In genomic region chr2:70448041-70448440, GRCh38 we compare ENCODE assay signal across 21 cellular contexts.
"Had no signal": no experiment of that assay in that cellular context is flagged by ENCODE, and none has a peak within 500 bp of the region (broad histone marks: within the 10 kb centered on the region; RNA-seq: fewer than 3 reads in every experiment).

No MANE protein-coding gene starts in this region.

- H3K36me3 ChIP-seq: adrenal gland, WERI-Rb-1 had no signal

- DNase-seq: activated B cell treated with CpG ODN at 0.5 μM for 24 hours; activated CD4-positive, alpha-beta memory T cell treated with anti-CD3 and anti-CD28 coated beads for 36 hours; activated effector memory CD4-positive, alpha-beta T cell treated with anti-CD3 and anti-CD28 coated beads, Interleukin-2, amount 50 U/mL, for 16 hours; activated naive CD4-positive, alpha-beta T cell treated with anti-CD3 and anti-CD28 coated beads for 36 hours; activated naive CD8-positive, alpha-beta T cell treated with anti-CD3 and anti-CD28 coated beads for 36 hours; activated naive CD8-positive, alpha-beta T cell treated with anti-CD3 and anti-CD28 coated beads, Interleukin-2, amount 50 U/mL, for 24 hours; adrenal gland; amygdala; aorta; body of pancreas; caudate nucleus; cortex of kidney; dermis blood vessel endothelial cell; effector memory CD4-positive, alpha-beta T cell; endodermal cell; foreskin fibroblast; T-helper 1 cell; T-helper 17 cell; T1000; WERI-Rb-1 had no signal

- H3K4me3 ChIP-seq: adrenal gland, body of pancreas had no signal

- ATAC-seq: activated CD4-positive, CD25-positive, alpha-beta regulatory T cell treated with anti-CD3 and anti-CD28 coated beads, Interleukin-2, amount 50 U/mL, for 24 hours; activated naive CD8-positive, alpha-beta T cell treated with anti-CD3 and anti-CD28 coated beads, Interleukin-2, amount 50 U/mL, for 24 hours; body of pancreas; T-helper 17 cell had no signal

- H3K4me1 ChIP-seq: adrenal gland, body of pancreas had no signal

- H3K27ac ChIP-seq: adrenal gland, body of pancreas, WERI-Rb-1 had no signal

- H3K27me3 ChIP-seq: adrenal gland, body of pancreas had no signal

- H3K9me3 ChIP-seq: adrenal gland, body of pancreas had no signal
